12 cellular contexts compared by ENCODE assay signal in genomic region chr4:113467581-113467980, GRCh38.
A peak's percentile ranks its signal among the peaks of the same experiment; 100 is the strongest.
DNase-seq lines count a peak whose midpoint lies in the region; ATAC-seq, FAIRE-seq and TF ChIP-seq lines count a peak whose summit lies in the region.
"Had no signal": no experiment of that assay in that cellular context is flagged by ENCODE, and none has a peak within 500 bp of the region (broad histone marks: within the 10 kb centered on the region; RNA-seq: fewer than 3 reads in every experiment).

No MANE protein-coding gene starts in this region.

- peak overlapping the region; percentile 97 for H3K27ac ChIP-seq in astrocyte (ENCODE audit: low read depth, low read length)
- H3K27ac ChIP-seq in keratinocyte (ENCODE audit: control insufficient read depth, insufficient read depth, low read length), result peak overlapping the region; percentile 96
- H3K27ac ChIP-seq: 22Rv1 had no signal

- H3K4me2 ChIP-seq in astrocyte (ENCODE audit: low read length) (peak overlapping the region; percentile 84), keratinocyte (ENCODE audit: control insufficient read depth, extremely low read depth, insufficient read depth, low read depth, low read length) (peak overlapping the region; percentile 84)

- DNase-seq in DMS 273 (lab: John Stamatoyannopoulos, UW; ENCODE audit: unreplicated experiment), result peak; percentile 18
- DNase-seq in DMS 273 treated with DMSO at 0.1 percent for 48 hours (lab: John Stamatoyannopoulos, UW), result no peak
- peak; percentile 71 for DNase-seq in astrocyte (ENCODE audit: low read depth)
- DNase-seq in keratinocyte (ENCODE audit: low read depth, low spot score), result no peak
- DNase-seq in type B pancreatic cell (ENCODE audit: extremely low spot score, unreplicated experiment), result no peak
- DNase-seq in amygdala (lab: John Stamatoyannopoulos, UW), result no peak
- DNase-seq: activated CD8-positive, alpha-beta memory T cell treated with anti-CD3 and anti-CD28 coated beads, Interleukin-2, amount 50 U/mL, for 4 hours; NCI-H1105 treated with DMSO at 0.1 percent for 48 hours had no signal

- no peaks in the 10 kb centered on the region for H3K27me3 ChIP-seq in astrocyte (ENCODE audit: insufficient read depth, low read length)
- no peaks in the 10 kb centered on the region for H3K27me3 ChIP-seq in keratinocyte (ENCODE audit: control insufficient read depth, extremely low read depth, insufficient read depth, low read length)

- no peak for TF ChIP-seq CTCF in astrocyte (IDR thresholded peaks at IDR 0.05; ENCODE audit: insufficient read depth, low read depth, low read length)
- no peak for TF ChIP-seq CTCF in keratinocyte (optimal IDR thresholded peaks at IDR 0.05 in 1 of 3, IDR thresholded peaks at IDR 0.05 in 1 of 3, conservative IDR thresholded peaks at IDR 0.05 in 1 of 3; ENCODE audit: extremely low read depth in 1 of 3, insufficient read depth in 2 of 3, low read length in 3 of 3)
- no peak for TF ChIP-seq CTCF in type B pancreatic cell (conservative IDR thresholded peaks at IDR 0.05)

- ATAC-seq in HG02840 (IDR thresholded peaks at IDR 0.05; ENCODE audit: low FRiP score, unreplicated experiment), result no peak
- no peak for ATAC-seq in HG03095 (IDR thresholded peaks at IDR 0.05; ENCODE audit: unreplicated experiment)

- dilution Hi-C loops in keratinocyte (cut with MboI; ENCODE audit: extremely low pct_ligation_motif_present, low sequenced_read_pairs), result no loop called here

- H3K9me1 ChIP-seq in keratinocyte (ENCODE audit: control insufficient read depth, extremely low read depth, insufficient read depth, low read length), result no peaks in the 10 kb centered on the region

- peaks cover 5% of the 10 kb centered on the region for H3K36me3 ChIP-seq in astrocyte (ENCODE audit: insufficient read depth, low read length)
- H3K36me3 ChIP-seq in keratinocyte (ENCODE audit: control insufficient read depth in 2 of 2, extremely low read depth in 1 of 2, insufficient read depth in 2 of 2, low read length in 2 of 2), result no peaks in the 10 kb centered on the region

- peak overlapping the region; percentile 85 for H3K9ac ChIP-seq in astrocyte (ENCODE audit: low read length)
- peak overlapping the region; percentile 77 for H3K9ac ChIP-seq in keratinocyte (ENCODE audit: control insufficient read depth, extremely low read depth, insufficient read depth, low read length)

- H4K20me1 ChIP-seq in astrocyte (ENCODE audit: insufficient read depth, low read length), result no peaks in the 10 kb centered on the region
- no peaks in the 10 kb centered on the region for H4K20me1 ChIP-seq in keratinocyte (ENCODE audit: control insufficient read depth, extremely low read depth, insufficient read depth, low read length)

- H3K27me3 Mint-ChIP-seq in astrocyte (ENCODE audit: low read depth, unreplicated experiment) (no peaks in the 10 kb centered on the region), type B pancreatic cell (no peaks in the 10 kb centered on the region)

- H3K4me1 ChIP-seq in astrocyte (ENCODE audit: insufficient read depth, low read length) (peaks cover 38% of the 10 kb centered on the region), keratinocyte (ENCODE audit: control insufficient read depth, extremely low read depth, insufficient read depth, low read length) (peaks cover 27% of the 10 kb centered on the region)

- H3K36me3 Mint-ChIP-seq in astrocyte (ENCODE audit: low read depth, unreplicated experiment) (peaks cover 4% of the 10 kb centered on the region), type B pancreatic cell (peaks cover 23% of the 10 kb centered on the region)

- FAIRE-seq in astrocyte (lab: Jason Lieb, UNC) (no peak), keratinocyte (lab: Jason Lieb, UNC) (no peak)
- FAIRE-seq: GM19239 had no signal

- H3K79me2 ChIP-seq in astrocyte (ENCODE audit: insufficient read depth, low read length) (no peaks in the 10 kb centered on the region), keratinocyte (ENCODE audit: control insufficient read depth, insufficient read depth, low read length) (no peaks in the 10 kb centered on the region)

- H3K9me3 ChIP-seq in astrocyte (ENCODE audit: insufficient read depth, low read depth, low read length) (no peaks in the 10 kb centered on the region), keratinocyte (ENCODE audit: control insufficient read depth, low read depth, low read length) (no peaks in the 10 kb centered on the region)

- peak overlapping the region; percentile 40 for H3K4me3 ChIP-seq in astrocyte (ENCODE audit: insufficient read depth, low read depth, low read length)
- peak overlapping the region; percentile 3 to 47 (median 43) for H3K4me3 ChIP-seq in keratinocyte (ENCODE audit: control insufficient read depth in 2 of 3, extremely low read depth in 1 of 3, insufficient read depth in 2 of 3, low read depth in 1 of 3, low read length in 3 of 3)

- H3K27ac Mint-ChIP-seq in astrocyte (ENCODE audit: unreplicated experiment) (peak overlapping the region; percentile 96), type B pancreatic cell (peak overlapping the region; percentile 82)

- H3K4me1 Mint-ChIP-seq in astrocyte (ENCODE audit: low read depth, unreplicated experiment) (peaks cover 38% of the 10 kb centered on the region), type B pancreatic cell (ENCODE audit: unreplicated experiment) (peaks cover 5% of the 10 kb centered on the region)

- H2AFZ ChIP-seq in astrocyte (ENCODE audit: low read depth, low read length) (no peak overlapping the region), keratinocyte (ENCODE audit: control insufficient read depth, low read length) (no peak overlapping the region)

- H3K4me3 Mint-ChIP-seq in astrocyte (ENCODE audit: unreplicated experiment) (no peak overlapping the region), type B pancreatic cell (no peak overlapping the region)

- H3K9me3 Mint-ChIP-seq in astrocyte (ENCODE audit: unreplicated experiment) (peaks cover 2% of the 10 kb centered on the region), type B pancreatic cell (no peaks in the 10 kb centered on the region)

Comparison
In these comparisons a context has a peak if more than half of its experiments do, and no peak if none do; other contexts are left out.
1. DNase-seq: peak in DMS 273 (single experiment) and astrocyte (single experiment); none in DMS 273 treated with DMSO at 0.1 percent for 48 hours (single experiment), keratinocyte (single experiment), type B pancreatic cell (single experiment) and amygdala (0 of 56).